Comparison of ENCODE assay signal across 14 cellular contexts in the genomic region with DNA sequence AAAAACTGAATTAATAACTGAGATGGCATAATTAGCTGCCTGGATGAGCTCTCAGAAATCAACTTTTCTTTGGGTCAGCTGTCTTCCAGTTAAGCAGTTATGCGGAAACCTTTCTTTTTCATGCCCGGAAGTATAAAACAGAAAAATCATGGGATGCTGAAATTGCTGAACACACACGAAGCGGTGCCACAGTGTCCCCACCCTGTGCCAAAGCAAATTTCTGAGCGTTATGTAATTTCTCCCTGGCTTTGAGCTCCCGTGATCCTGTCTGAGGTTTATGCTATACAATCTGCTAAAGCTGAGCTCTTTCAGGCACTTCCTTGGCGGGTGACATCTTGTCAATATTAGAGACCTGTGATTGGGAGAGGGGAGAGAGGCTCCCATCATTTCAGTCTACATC.
"Had no signal": no experiment of that assay in that cellular context is flagged by ENCODE, and none has a peak within 500 bp of the region (broad histone marks: within the 10 kb centered on the region; RNA-seq: fewer than 3 reads in every experiment).

No MANE protein-coding gene starts in this region.

- H3K27me3 ChIP-seq: breast epithelium, dorsolateral prefrontal cortex, hepatocyte had no signal

- H3K4me3 ChIP-seq: breast epithelium, dorsolateral prefrontal cortex, hepatocyte, skin epidermis had no signal

- H3K9me3 Mint-ChIP-seq: activated CD4-positive, alpha-beta T cell treated with anti-CD3 and anti-CD28 coated beads, Interleukin-2, amount 10 ng/mL, durations not matched to agents 7 days and 5 days; activated naive CD8-positive, alpha-beta T cell treated with anti-CD3 and anti-CD28 coated beads, Interleukin-2, amount 10 ng/mL, durations not matched to agents 7 days and 5 days; endodermal cell; natural killer cell; stimulated activated naive CD8-positive, alpha-beta T cell treated with anti-CD3 and anti-CD28 coated beads, Interleukin-15, Interleukin-2, amounts not matched to agents 100 ng/mL and 50 ng/mL, for 24 hours had no signal

- H3K4me1 ChIP-seq: breast epithelium had no signal

- H3K27ac ChIP-seq: breast epithelium, dorsolateral prefrontal cortex, hepatocyte had no signal

- H3K36me3 Mint-ChIP-seq: activated naive CD8-positive, alpha-beta T cell treated with anti-CD3 and anti-CD28 coated beads, Interleukin-2, amount 10 ng/mL, durations not matched to agents 7 days and 5 days; natural killer cell had no signal

- H3K27me3 Mint-ChIP-seq: activated CD4-positive, alpha-beta T cell treated with anti-CD3 and anti-CD28 coated beads, Interleukin-2, amount 10 ng/mL, durations not matched to agents 7 days and 5 days; activated naive CD8-positive, alpha-beta T cell treated with anti-CD3 and anti-CD28 coated beads, Interleukin-2, amount 10 ng/mL, durations not matched to agents 7 days and 5 days had no signal

- H2AFZ ChIP-seq: hepatocyte had no signal

- H3K4me3 Mint-ChIP-seq: activated CD4-positive, alpha-beta T cell treated with anti-CD3 and anti-CD28 coated beads, Interleukin-2, amount 10 ng/mL, durations not matched to agents 7 days and 5 days; activated naive CD8-positive, alpha-beta T cell treated with anti-CD3 and anti-CD28 coated beads, Interleukin-2, amount 10 ng/mL, durations not matched to agents 7 days and 5 days; activated T-cell treated with anti-CD3 and anti-CD28 coated beads, Interleukin-2, amount 50 U/mL, for 72 hours; endodermal cell; natural killer cell; stimulated activated naive CD8-positive, alpha-beta T cell treated with anti-CD3 and anti-CD28 coated beads, Interleukin-15, Interleukin-2, amounts not matched to agents 100 ng/mL and 50 ng/mL, for 24 hours had no signal

- ATAC-seq: activated T-cell treated with anti-CD3 and anti-CD28 coated beads, Interleukin-2, amount 50 U/mL, for 72 hours; natural killer cell had no signal

- H3K4me2 ChIP-seq: hepatocyte had no signal

- DNase-seq: activated CD4-positive, alpha-beta T cell treated with anti-CD3 and anti-CD28 coated beads, Interleukin-2, amount 10 ng/mL, durations not matched to agents 7 days and 5 days; activated CD8-positive, alpha-beta memory T cell treated with anti-CD3 and anti-CD28 coated beads, Interleukin-2, amount 50 U/mL, for 48 hours; activated naive CD8-positive, alpha-beta T cell treated with anti-CD3 and anti-CD28 coated beads, Interleukin-2, amount 10 ng/mL, durations not matched to agents 7 days and 5 days; activated T-cell treated with anti-CD3 and anti-CD28 coated beads, Interleukin-2, amount 50 U/mL, for 72 hours; anterior cingulate cortex; endodermal cell; islet precursor cell; mammary epithelial cell; natural killer cell had no signal

- H3K4me1 Mint-ChIP-seq: activated CD4-positive, alpha-beta T cell treated with anti-CD3 and anti-CD28 coated beads, Interleukin-2, amount 10 ng/mL, durations not matched to agents 7 days and 5 days; activated naive CD8-positive, alpha-beta T cell treated with anti-CD3 and anti-CD28 coated beads, Interleukin-2, amount 10 ng/mL, durations not matched to agents 7 days and 5 days; natural killer cell had no signal

- H3K9me3 ChIP-seq: breast epithelium had no signal

- H3K36me3 ChIP-seq: breast epithelium had no signal

- H3K27ac Mint-ChIP-seq: activated CD4-positive, alpha-beta T cell treated with anti-CD3 and anti-CD28 coated beads, Interleukin-2, amount 10 ng/mL, durations not matched to agents 7 days and 5 days; activated naive CD8-positive, alpha-beta T cell treated with anti-CD3 and anti-CD28 coated beads, Interleukin-2, amount 10 ng/mL, durations not matched to agents 7 days and 5 days; activated T-cell treated with anti-CD3 and anti-CD28 coated beads, Interleukin-2, amount 50 U/mL, for 72 hours; endodermal cell; natural killer cell; stimulated activated naive CD8-positive, alpha-beta T cell treated with anti-CD3 and anti-CD28 coated beads, Interleukin-15, Interleukin-2, amounts not matched to agents 100 ng/mL and 50 ng/mL, for 24 hours had no signal
